23 cellular contexts compared by ENCODE assay signal in genomic region chr5:85268194-85268593, GRCh38.
"Had no signal": no experiment of that assay in that cellular context is flagged by ENCODE, and none has a peak within 500 bp of the region (broad histone marks: within the 10 kb centered on the region; RNA-seq: fewer than 3 reads in every experiment).

No MANE protein-coding gene starts in this region.

- H3K4me3 ChIP-seq: stomach, suprapubic skin, testis, thoracic aorta, thyroid gland, tibial artery, tibial nerve, transverse colon, upper lobe of left lung, upper lobe of right lung, uterus, vagina had no signal

- H3K27me3 ChIP-seq: stomach, suprapubic skin, testis, thyroid gland, tibial artery, tibial nerve, transverse colon, upper lobe of left lung, upper lobe of right lung, uterus, vagina had no signal

- H3K9me3 ChIP-seq: stomach, suprapubic skin, testis, thoracic aorta, thyroid gland, tibial artery, tibial nerve, transverse colon, upper lobe of left lung, upper lobe of right lung, uterus, vagina had no signal

- H3K4me1 ChIP-seq: stomach, suprapubic skin, testis, thyroid gland, tibial artery, tibial nerve, transverse colon, upper lobe of left lung, upper lobe of right lung, uterus, vagina had no signal

- H3K36me3 ChIP-seq: stomach, suprapubic skin, thoracic aorta, thyroid gland, tibial artery, tibial nerve, transverse colon, upper lobe of left lung, upper lobe of right lung, uterus, vagina had no signal

- H3K27ac ChIP-seq: stomach, suprapubic skin, testis, thoracic aorta, thyroid gland, tibial artery, tibial nerve, transverse colon, upper lobe of left lung, upper lobe of right lung, uterus, vagina had no signal

- DNase-seq: stimulated activated CD4-positive, alpha-beta T cell treated with anti-CD3 and anti-CD28 coated beads, Interleukin-2, amount 100 ng/mL, for 48 hours; stimulated activated CD4-positive, alpha-beta T cell treated with anti-CD3 and anti-CD28 coated beads, Interleukin-4, amount 100 ng/mL, for 1 hour; stimulated activated CD4-positive, alpha-beta T cell treated with anti-CD3 and anti-CD28 coated beads, Interleukin-4, amount 100 ng/mL, for 24 hours; stimulated activated CD4-positive, alpha-beta T cell treated with anti-CD3 and anti-CD28 coated beads, Interleukin-4, amount 100 ng/mL, for 4 hours; stimulated activated CD8-positive, alpha-beta memory T cell treated with anti-CD3 and anti-CD28 coated beads, Interleukin-4, amount 100 ng/mL, for 48 hours; stimulated activated naive B cell treated with anti-CD40 and anti-IgM and Interleukin-4, amounts not matched to agents 10 μg/mL and 1 μg/mL and 100 μg/mL, for 72 hours; stimulated activated naive CD4-positive, alpha-beta T cell; stimulated activated naive CD4-positive, alpha-beta T cell treated with Interleukin-2 at 50 U/mL for 16 hours; stimulated activated naive CD8-positive, alpha-beta T cell treated with anti-CD3 and anti-CD28 coated beads, Interleukin-15, amount 100 ng/mL, for 72 hours; stimulated activated naive CD8-positive, alpha-beta T cell treated with anti-CD3 and anti-CD28 coated beads, Interleukin-15, Interleukin-2, amounts not matched to agents 100 U/mL and 50 U/mL, for 24 hours; stomach; substantia nigra; testis; thyroid gland; tibial artery; transverse colon; upper lobe of left lung; upper lobe of right lung; uterus had no signal
